ENCODE assay signal across 18 cellular contexts in genomic region chr2:33929467-33929866, GRCh38.
DNase-seq lines count a peak whose midpoint lies in the region; ATAC-seq and TF ChIP-seq lines count a peak whose summit lies in the region.
"Had no signal": no experiment of that assay in that cellular context is flagged by ENCODE, and none has a peak within 500 bp of the region (broad histone marks: within the 10 kb centered on the region; RNA-seq: fewer than 3 reads in every experiment).

No MANE protein-coding gene starts in this region.

- no peaks in the 10 kb centered on the region for H3K27me3 Mint-ChIP-seq in activated CD4-positive, alpha-beta memory T cell treated with anti-CD3 and anti-CD28 coated beads, Interleukin-2, amount 10 ng/mL, durations not matched to agents 7 days and 5 days
- H3K27me3 Mint-ChIP-seq in H9 (ENCODE audit: low read depth) = no peaks in the 10 kb centered on the region

- no peaks in the 10 kb centered on the region for H3K36me3 ChIP-seq in KMS-11 (ENCODE audit: insufficient read depth)
- no peaks in the 10 kb centered on the region for H3K36me3 ChIP-seq in GM23248 (ENCODE audit: low read depth)
- H3K36me3 ChIP-seq: BLaER1, cardiac muscle cell, spleen had no signal

- H3K4me3 ChIP-seq in KMS-11 (IDR thresholded peaks at IDR 0.05; ENCODE audit: insufficient read depth, low read depth, low read length) (peak overlapping the region; percentile 72), GM23248 (no peak overlapping the region)
- H3K4me3 ChIP-seq: BLaER1, cardiac muscle cell, hepatocyte, lung, spleen had no signal

- no peaks in the 10 kb centered on the region for H3K23me2 ChIP-seq in H9 (ENCODE audit: insufficient read length, low read depth, low read length, poor library complexity, severe bottlenecking)

- no peak overlapping the region for H2BK12ac ChIP-seq in H9 (ENCODE audit: insufficient read length, low read depth, low read length)

- H3K18ac ChIP-seq in H9 (ENCODE audit: insufficient read length, low read depth, low read length) = no peak overlapping the region

- H3K4ac ChIP-seq in H9 (ENCODE audit: low read depth, low read length) = no peak overlapping the region

- no peaks in the 10 kb centered on the region for H3K36me3 Mint-ChIP-seq in activated CD4-positive, alpha-beta memory T cell treated with anti-CD3 and anti-CD28 coated beads, Interleukin-2, amount 10 ng/mL, durations not matched to agents 7 days and 5 days (ENCODE audit: low read depth)
- no peaks in the 10 kb centered on the region for H3K36me3 Mint-ChIP-seq in H9 (ENCODE audit: insufficient read depth in 1 of 3, low read depth in 3 of 3)

- peaks cover 2% of the 10 kb centered on the region for H3K4me1 Mint-ChIP-seq in activated CD4-positive, alpha-beta memory T cell treated with anti-CD3 and anti-CD28 coated beads, Interleukin-2, amount 10 ng/mL, durations not matched to agents 7 days and 5 days
- H3K4me1 Mint-ChIP-seq in H9 = peaks cover 4 to 5% of the 10 kb centered on the region in 2 experiments; a peak in 2 of 4 replicates

- no peak overlapping the region for H2AFZ ChIP-seq in KMS-11 (ENCODE audit: low read depth)
- no peak overlapping the region for H2AFZ ChIP-seq in H9 (ENCODE audit: low read length)
- no peak overlapping the region for H2AFZ ChIP-seq in GM23248
- H2AFZ ChIP-seq: hepatocyte had no signal

- no CpG with 5 or more reads among the region's 4 CpGs for WGBS in H9 (ENCODE audit: extremely low coverage, insufficient read length, low lambda C conversion rate)
- 43 to 49% methylated on average over 4 of the region's 4 CpGs for WGBS in GM23248 (ENCODE audit: low coverage in 1 of 2, low lambda C conversion rate in 2 of 2, missing lambda C conversion rate in 2 of 2), 2 experiments

- no peak overlapping the region for H2BK15ac ChIP-seq in H9 (ENCODE audit: low read depth, low read length)

- no peak for DNase-seq in activated CD4-positive, alpha-beta memory T cell treated with anti-CD3 and anti-CD28 coated beads, Interleukin-2, amount 10 ng/mL, durations not matched to agents 7 days and 5 days
- DNase-seq in SKM-1 (lab: John Stamatoyannopoulos, UW; ENCODE audit: unreplicated experiment) (no peak), H9 (no peak), GM23248 (no peak)
- DNase-seq: activated CD4-positive, alpha-beta T cell treated with anti-CD3 and anti-CD28 coated beads, Interleukin-2, amount 50 U/mL, for 1 hour; activated gamma-delta T cell; NCI-H1930; spleen; SW 1271 had no signal

- H2BK20ac ChIP-seq in H9 (ENCODE audit: low read depth, low read length, poor library complexity, severe bottlenecking) = no peak overlapping the region

- no peak overlapping the region for H3K23ac ChIP-seq in H9 (ENCODE audit: insufficient read length, low read depth, low read length)

- no peak overlapping the region for H3K56ac ChIP-seq in H9 (ENCODE audit: insufficient read length, low read depth, low read length)

- H3K27me3 ChIP-seq in KMS-11 (ENCODE audit: insufficient read depth, low read depth) (no peaks in the 10 kb centered on the region), H9 (ENCODE audit: insufficient read depth, low read length) (no peaks in the 10 kb centered on the region), GM23248 (replicated peaks; ENCODE audit: insufficient read depth) (no peaks in the 10 kb centered on the region)
- H3K27me3 ChIP-seq: BLaER1, cardiac muscle cell, hepatocyte, spleen had no signal

- H3K9ac ChIP-seq in KMS-11 (no peak overlapping the region), H9 (ENCODE audit: extremely low read depth, insufficient read length, low read length) (no peak overlapping the region), GM23248 (no peak overlapping the region)
- H3K9ac ChIP-seq: BLaER1 had no signal

- H3K79me2 ChIP-seq in KMS-11 (ENCODE audit: insufficient read depth, low read depth) = no peaks in the 10 kb centered on the region
- no peaks in the 10 kb centered on the region for H3K79me2 ChIP-seq in H9 (ENCODE audit: insufficient read depth, low read length)
- no peaks in the 10 kb centered on the region for H3K79me2 ChIP-seq in GM23248 (ENCODE audit: insufficient read depth)
- H3K79me2 ChIP-seq: hepatocyte had no signal

- no peaks in the 10 kb centered on the region for H3K9me3 ChIP-seq in H9 (ENCODE audit: control insufficient read depth, low read depth, low read length)
- no peaks in the 10 kb centered on the region for H3K9me3 ChIP-seq in GM23248 (ENCODE audit: low read depth)
- H3K9me3 ChIP-seq: BLaER1, spleen had no signal

- no peak overlapping the region for H2BK5ac ChIP-seq in H9 (ENCODE audit: insufficient read length, low read length)

- no peak overlapping the region for H3K14ac ChIP-seq in H9 (ENCODE audit: insufficient read depth, low read length)

- no peak overlapping the region for H4K91ac ChIP-seq in H9 (ENCODE audit: insufficient read length, low read depth, low read length)

- no peak overlapping the region for H4K8ac ChIP-seq in H9 (replicated peaks; ENCODE audit: insufficient read length, low read depth, low read length)

- H4K20me1 ChIP-seq in KMS-11 (ENCODE audit: insufficient read depth) = no peaks in the 10 kb centered on the region
- no peaks in the 10 kb centered on the region for H4K20me1 ChIP-seq in H9 (ENCODE audit: control insufficient read depth, insufficient read depth, insufficient read length)
- H4K20me1 ChIP-seq in GM23248 (ENCODE audit: insufficient read depth) = no peaks in the 10 kb centered on the region
- H4K20me1 ChIP-seq: BLaER1 had no signal

- H3K9me3 Mint-ChIP-seq in activated CD4-positive, alpha-beta memory T cell treated with anti-CD3 and anti-CD28 coated beads, Interleukin-2, amount 10 ng/mL, durations not matched to agents 7 days and 5 days = peaks cover 3% of the 10 kb centered on the region
- H3K9me3 Mint-ChIP-seq in H9 = peaks cover 0 to 3% of the 10 kb centered on the region in 2 experiments; a peak in 2 of 5 replicates

- POLR2A ChIA-PET in activated CD4-positive, alpha-beta memory T cell treated with anti-CD3 and anti-CD28 coated beads, Interleukin-2, amount 10 ng/mL, durations not matched to agents 7 days and 5 days (lab: Charles Lee) = no interaction called here

- H3K27ac Mint-ChIP-seq in activated CD4-positive, alpha-beta memory T cell treated with anti-CD3 and anti-CD28 coated beads, Interleukin-2, amount 10 ng/mL, durations not matched to agents 7 days and 5 days = no peak overlapping the region
- H3K27ac Mint-ChIP-seq in H9 = no peak overlapping the region

- H3K27ac ChIP-seq in KMS-11 (no peak overlapping the region), H9 (ENCODE audit: insufficient read length, low read depth, low read length) (no peak overlapping the region), GM23248 (no peak overlapping the region)
- H3K27ac ChIP-seq: BLaER1, cardiac muscle cell, epithelial cell of prostate, hepatocyte, spleen had no signal

- in situ Hi-C loops in GM23248 (cut with MboI) = no loop called here

- no peak overlapping the region for H4K5ac ChIP-seq in H9 (ENCODE audit: insufficient read length, low read depth, low read length)

- no peak overlapping the region for H2BK120ac ChIP-seq in H9 (ENCODE audit: low read depth, low read length, poor library complexity, severe bottlenecking)

- no peak overlapping the region for H2AK5ac ChIP-seq in H9 (ENCODE audit: insufficient read length, low read length)

- no peak overlapping the region for H3K4me3 Mint-ChIP-seq in activated CD4-positive, alpha-beta memory T cell treated with anti-CD3 and anti-CD28 coated beads, Interleukin-2, amount 10 ng/mL, durations not matched to agents 7 days and 5 days
- H3K4me3 Mint-ChIP-seq in H9 = no peak overlapping the region

- no peaks in the 10 kb centered on the region for H3F3A ChIP-seq in GM23248 (ENCODE audit: insufficient read depth)

- no peaks in the 10 kb centered on the region for H3K9me2 ChIP-seq in GM23248 (ENCODE audit: insufficient read depth)

- H3K4me2 ChIP-seq in KMS-11 (peak overlapping the region; percentile 33), H9 (ENCODE audit: insufficient read depth, insufficient read length, low read length) (no peak overlapping the region), GM23248 (ENCODE audit: unreplicated experiment) (no peak overlapping the region)
- H3K4me2 ChIP-seq: BLaER1, hepatocyte had no signal

- H3K4me1 ChIP-seq in KMS-11 (ENCODE audit: low read depth, poor library complexity, severe bottlenecking) = peaks cover 34% of the 10 kb centered on the region
- no peaks in the 10 kb centered on the region for H3K4me1 ChIP-seq in H9 (ENCODE audit: insufficient read depth, low read length)
- no peaks in the 10 kb centered on the region for H3K4me1 ChIP-seq in GM23248 (ENCODE audit: insufficient read depth)
- H3K4me1 ChIP-seq: BLaER1, spleen had no signal

- ATAC-seq in GM18858 (IDR thresholded peaks at IDR 0.05; ENCODE audit: unreplicated experiment) = peak; percentile 92
- peak; percentile 90 for ATAC-seq in GM21447 (IDR thresholded peaks at IDR 0.05; ENCODE audit: unreplicated experiment)
- ATAC-seq in HG02973 (IDR thresholded peaks at IDR 0.05; ENCODE audit: unreplicated experiment) = peak; percentile 95

- no peak overlapping the region for H3T11ph ChIP-seq in H9 (ENCODE audit: low read length)

- TF ChIP-seq CTCF in KMS-11 (conservative IDR thresholded peaks at IDR 0.05; ENCODE audit: low read depth, low read length) (no peak), H9 (conservative IDR thresholded peaks at IDR 0.05) (no peak)

- H3K79me1 ChIP-seq in H9 (ENCODE audit: insufficient read depth, low read depth, low read length, poor library complexity, severe bottlenecking) = no peaks in the 10 kb centered on the region

- CTCF ChIA-PET in activated CD4-positive, alpha-beta memory T cell treated with anti-CD3 and anti-CD28 coated beads, Interleukin-2, amount 10 ng/mL, durations not matched to agents 7 days and 5 days (lab: Charles Lee) = interaction anchor here (0.6 kb wide), 1 partner anchor 72 kb away, joined by 3 read pairs; no protein-coding TSS in a partner anchor
